ENCODE assay signal across 21 cellular contexts in genomic region chr15:84765675-84766074, GRCh38.
"Had no signal": no experiment of that assay in that cellular context is flagged by ENCODE, and none has a peak within 500 bp of the region (broad histone marks: within the 10 kb centered on the region; RNA-seq: fewer than 3 reads in every experiment).

No MANE protein-coding gene starts in this region.

- H3K27me3 Mint-ChIP-seq: activated CD4-positive, alpha-beta memory T cell treated with anti-CD3 and anti-CD28 coated beads for 36 hours; activated naive CD8-positive, alpha-beta T cell had no signal

- H3K27ac ChIP-seq: brain microvascular endothelial cell, colonic mucosa had no signal

- H3K27me3 ChIP-seq: brain microvascular endothelial cell, colonic mucosa had no signal

- ATAC-seq: esophagus mucosa had no signal

- H3K4me3 Mint-ChIP-seq: activated CD4-positive, alpha-beta memory T cell treated with anti-CD3 and anti-CD28 coated beads for 36 hours; activated naive CD8-positive, alpha-beta T cell had no signal

- DNase-seq: activated CD4-positive, alpha-beta memory T cell treated with anti-CD3 and anti-CD28 coated beads for 36 hours; activated CD4-positive, alpha-beta T cell treated with anti-CD3 and anti-CD28 coated beads for 1 hour; activated CD4-positive, alpha-beta T cell treated with anti-CD3 and anti-CD28 coated beads for 4 hours; activated CD4-positive, alpha-beta T cell treated with anti-CD3 and anti-CD28 coated beads, Interleukin-2, amount 50 U/mL, for 1 hour; activated CD8-positive, alpha-beta memory T cell treated with anti-CD3 and anti-CD28 coated beads, Interleukin-2, amount 50 U/mL, for 48 hours; activated effector memory CD4-positive, alpha-beta T cell treated with Interleukin-2 at 50 U/mL for 16 hours; activated gamma-delta T cell treated with Interleukin-2 at 50 U/mL for 16 hours; activated naive CD4-positive, alpha-beta T cell treated with anti-CD3 and anti-CD28 coated beads, Interleukin-2, amount 50 U/mL, for 16 hours; activated naive CD4-positive, alpha-beta T cell treated with Interleukin-2 at 50 U/mL for 16 hours; activated T-cell treated with anti-CD3 and anti-CD28 coated beads for 4 hours; amniotic stem cell; anterior cingulate cortex; brain microvascular endothelial cell; caudate nucleus; cerebellar nuclear complex; colonic mucosa; effector CD8-positive, alpha-beta T cell; head of caudate nucleus; T-helper 1 cell had no signal

- H3K4me3 ChIP-seq: colonic mucosa had no signal

- H3K9me3 Mint-ChIP-seq: activated CD4-positive, alpha-beta memory T cell treated with anti-CD3 and anti-CD28 coated beads for 36 hours had no signal

- H3K9me3 ChIP-seq: colonic mucosa had no signal
